ENCODE assay signal across 19 cellular contexts in genomic region chr19:42150940-42151339, GRCh38. TPM values are rescaled to one million over a fixed set of nuclear protein-coding genes. Genes with fewer than 3 reads are reported as not detected.
DNase-seq lines count a peak whose midpoint lies in the region; ATAC-seq and TF ChIP-seq lines count a peak whose summit lies in the region.
"Had no signal": no experiment of that assay in that cellular context is flagged by ENCODE, and none has a peak within 500 bp of the region (broad histone marks: within the 10 kb centered on the region; RNA-seq: fewer than 3 reads in every experiment).

No MANE protein-coding gene starts in this region.

- H3K27me3 ChIP-seq in body of pancreas (no peaks in the 10 kb centered on the region), neuronal stem cell (ENCODE audit: control insufficient read depth in 3 of 3, insufficient read depth in 3 of 3, low read depth in 1 of 3, low read length in 3 of 3) (peaks cover 2 to 19% (median 8%) of the 10 kb centered on the region in 3 experiments), spleen (replicated peaks in 1 of 7) (peaks cover 0 to 62% (median 6%) of the 10 kb centered on the region in 7 donors)

- 0 to 36% methylated on average over 4 to 8 of the region's 8 CpGs for WGBS in body of pancreas, 2 donors
- WGBS in neuronal stem cell (ENCODE audit: extremely low coverage in 2 of 2, insufficient read length in 2 of 2, insufficient replicate concordance in 1 of 2), 2 donors = no CpG with 5 or more reads among the region's 8 CpGs
- 36 to 57% (median 46%) methylated on average over 6 to 8 of the region's 8 CpGs for WGBS in spleen, 5 donors

- no peaks in the 10 kb centered on the region for H3K79me1 ChIP-seq in neuronal stem cell (ENCODE audit: low read depth, low read length)

- H3K4me1 ChIP-seq in body of pancreas = peaks cover 43% of the 10 kb centered on the region
- H3K4me1 ChIP-seq in neuronal stem cell (ENCODE audit: control insufficient read depth in 2 of 2, insufficient read depth in 1 of 2, low read depth in 1 of 2, low read length in 2 of 2) = peaks cover 26 to 66% of the 10 kb centered on the region in 2 donors
- H3K4me1 ChIP-seq in spleen = peaks cover 0 to 23% (median 14%) of the 10 kb centered on the region in 6 donors
- H3K4me1 ChIP-seq: A549, Caco-2 had no signal

- intact Hi-C loops in body of pancreas (cut with DNase I) = no loop called here
- intact Hi-C loops in spleen (cut with DNase I; ENCODE audit: low total_unique reads) = no loop called here

- TF ChIP-seq CTCF in body of pancreas (IDR thresholded peaks at IDR 0.05) (no peak), spleen (IDR thresholded peaks at IDR 0.05 in 8 of 11, conservative IDR thresholded peaks at IDR 0.05 in 3 of 11) (no peak)

- no peak overlapping the region for H4K8ac ChIP-seq in neuronal stem cell (ENCODE audit: low read depth, low read length)

- no peak overlapping the region for H2BK120ac ChIP-seq in neuronal stem cell (ENCODE audit: low read depth, low read length)

- no peaks in the 10 kb centered on the region for H3K36me3 ChIP-seq in body of pancreas (replicated peaks in 1 of 2; ENCODE audit: insufficient read depth in 1 of 2, low read depth in 2 of 2)
- H3K36me3 ChIP-seq in neuronal stem cell (replicated peaks in 1 of 2; ENCODE audit: control insufficient read depth in 2 of 2, insufficient read depth in 2 of 2, low read length in 2 of 2) = no peaks in the 10 kb centered on the region
- H3K36me3 ChIP-seq in spleen = no peaks in the 10 kb centered on the region

- peak overlapping the region; percentile 41 for H3K18ac ChIP-seq in neuronal stem cell (ENCODE audit: low read length)

- H3K9me3 ChIP-seq in body of pancreas = no peaks in the 10 kb centered on the region
- H3K9me3 ChIP-seq in neuronal stem cell (replicated peaks in 1 of 2; ENCODE audit: control insufficient read depth in 2 of 2, insufficient read depth in 1 of 2, low read depth in 1 of 2, low read length in 2 of 2) = peaks cover 0 to 2% of the 10 kb centered on the region in 2 donors
- H3K9me3 ChIP-seq in spleen = no peaks in the 10 kb centered on the region
- H3K9me3 ChIP-seq: A549, Caco-2 had no signal

- H3K4me3 ChIP-seq in body of pancreas (no peak overlapping the region), neuronal stem cell (ENCODE audit: low read length in 2 of 2) (peak overlapping the region in 1 of 2 donors; percentile 21), spleen (no peak overlapping the region)
- H3K4me3 ChIP-seq: A549, GM23248 had no signal

- H3K27ac ChIP-seq in body of pancreas = peak overlapping the region in 3 of 4 donors; percentile 7 to 48 (median 17)
- H3K27ac ChIP-seq in neuronal stem cell (replicated peaks; ENCODE audit: low read length) = no peak overlapping the region
- no peak overlapping the region for H3K27ac ChIP-seq in spleen
- H3K27ac ChIP-seq: A549, GM23248 had no signal

- no peak overlapping the region for H2BK5ac ChIP-seq in neuronal stem cell (ENCODE audit: low read length)

- H4K91ac ChIP-seq in neuronal stem cell (ENCODE audit: low read depth, low read length, poor library complexity) = no peak overlapping the region

- H2AK5ac ChIP-seq in neuronal stem cell (ENCODE audit: low read depth, low read length) = peak overlapping the region; percentile 73

- no peak overlapping the region for H2BK12ac ChIP-seq in neuronal stem cell (ENCODE audit: low read length)

- H3K14ac ChIP-seq in neuronal stem cell (ENCODE audit: low read length) = peak overlapping the region; percentile 83

- peak overlapping the region; percentile 18 for H3K9ac ChIP-seq in neuronal stem cell (ENCODE audit: low read depth, low read length, poor library complexity)
- H3K9ac ChIP-seq: GM23248 had no signal

- ATAC-seq in body of pancreas (no peak), GM18909 (IDR thresholded peaks at IDR 0.05; ENCODE audit: poor library complexity, unreplicated experiment) (no peak), HG02973 (IDR thresholded peaks at IDR 0.05; ENCODE audit: unreplicated experiment) (no peak)
- ATAC-seq: A549 had no signal

- no peak overlapping the region for H3K23ac ChIP-seq in neuronal stem cell (ENCODE audit: low read depth, low read length, poor library complexity)

- TF ChIP-seq POLR2A in body of pancreas (IDR thresholded peaks at IDR 0.05) (no peak), spleen (IDR thresholded peaks at IDR 0.05) (no peak)

- no peak overlapping the region for H2BK15ac ChIP-seq in neuronal stem cell (ENCODE audit: low read length)

- DNase-seq in NCI-H82 (lab: John Stamatoyannopoulos, UW) (peak; percentile 42), NCI-H82 treated with DMSO at 0.1 percent for 48 hours (lab: John Stamatoyannopoulos, UW; ENCODE audit: unreplicated experiment) (no peak), body of pancreas (no peak), iPS-NIHi11 (ENCODE audit: low spot score) (peak; percentile 68), neuronal stem cell (ENCODE audit: low spot score) (no peak), spleen (no peak)
- DNase-seq: Caco-2; CD4-positive, alpha-beta T cell; GDM1; GM23248; KBM-7; NCI-H1436; NCI-H1930; NCI-H2171 treated with DMSO at 0.1 percent for 48 hours; RPMI8226; SHP77 treated with DMSO at 0.1 percent for 48 hours had no signal

- peak overlapping the region; percentile 43 for H2AFZ ChIP-seq in neuronal stem cell (ENCODE audit: low read length)
- H2AFZ ChIP-seq: GM23248 had no signal

- no peak overlapping the region for H3K4me2 ChIP-seq in neuronal stem cell (ENCODE audit: insufficient read depth, low read length, poor library complexity, severe bottlenecking)
- H3K4me2 ChIP-seq: A549 had no signal

- H3K4ac ChIP-seq in neuronal stem cell (ENCODE audit: low read length) = no peak overlapping the region

RNA-seq across cellular contexts. Expression of gene POU2F2, which starts 18.7 kb away (rescaled TPM):
- total RNA-seq in body of pancreas (1 to 10 TPM in 1 of 2 donors, under 1 TPM in 1; under 0.01 to 1.6 TPM), spleen (10 to 100 TPM; 22.7 to 67.4 (median 45.4) TPM)
- 2.4 TPM for polyA plus RNA-seq in neuronal stem cell (2013, experiment 1 of 2)
- polyA plus RNA-seq in neuronal stem cell (2013, experiment 2 of 2) = 2.5 TPM
- polyA plus RNA-seq in spleen = 10 to 100 TPM; 22.3 to 48.5 (median 33.3) TPM

Comparison
In these comparisons a context has a peak if more than half of its experiments do, and no peak if none do; other contexts are left out.
1. DNase-seq: peak in NCI-H82 (single experiment) and iPS-NIHi11 (single experiment); none in NCI-H82 treated with DMSO at 0.1 percent for 48 hours (single experiment), body of pancreas (0 of 4), neuronal stem cell (single experiment) and spleen (single experiment).
2. H3K27ac ChIP-seq: peak in body of pancreas (3 of 4); none in neuronal stem cell (single experiment) and spleen (0 of 8).
3. RNA of gene POU2F2, which starts 18.7 kb away (total RNA-seq): 22.7 to 67.4 TPM in spleen; under 0.01 to 1.6 TPM in body of pancreas; every median in the first group is over 4 times any median in the second.